31 cellular contexts compared by ENCODE assay signal in the genomic region with DNA sequence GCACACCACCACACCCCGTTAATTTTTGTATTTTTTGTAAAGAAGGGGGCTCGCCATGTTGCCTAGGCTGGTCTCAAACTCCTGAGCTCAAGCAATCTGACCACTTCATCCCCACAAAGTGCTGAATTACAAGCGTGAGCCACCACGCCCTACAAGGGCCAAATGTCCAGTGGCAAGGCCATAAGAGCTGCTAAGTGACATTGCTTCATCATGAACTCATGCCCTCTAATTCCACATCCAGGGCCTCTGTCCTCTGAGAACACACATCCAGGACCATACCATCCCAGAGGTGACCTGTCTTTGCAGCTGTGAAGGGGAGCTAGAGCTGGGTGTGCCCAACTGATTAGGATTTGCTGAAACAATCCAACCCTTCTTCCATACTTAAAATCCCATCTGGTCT. TPM values are rescaled to one million over a fixed set of nuclear protein-coding genes. Genes with fewer than 3 reads are reported as not detected.
"Had no signal": no experiment of that assay in that cellular context is flagged by ENCODE, and none has a peak within 500 bp of the region (broad histone marks: within the 10 kb centered on the region; RNA-seq: fewer than 3 reads in every experiment).

No MANE protein-coding gene starts in this region.

- H3K27ac Mint-ChIP-seq: activated CD4-positive, alpha-beta memory T cell treated with anti-CD3 and anti-CD28 coated beads, Interleukin-2, amount 10 ng/mL, durations not matched to agents 7 days and 5 days; activated CD4-positive, alpha-beta T cell treated with anti-CD3 and anti-CD28 coated beads, Interleukin-2, amount 10 ng/mL, durations not matched to agents 7 days and 5 days; activated naive CD4-positive, alpha-beta T cell treated with anti-CD3 and anti-CD28 coated beads, Interleukin-2, amount 10 ng/mL, durations not matched to agents 7 days and 5 days; activated naive CD4-positive, alpha-beta T cell treated with anti-CD3 and anti-CD28 coated beads, Interleukin-2, amount 50 U/mL, for 72 hours; activated naive CD8-positive, alpha-beta T cell treated with anti-CD3 and anti-CD28 coated beads, Interleukin-2, amount 10 ng/mL, durations not matched to agents 7 days and 5 days; activated T-cell treated with anti-CD3 and anti-CD28 coated beads, Interleukin-2, amount 50 U/mL, for 24 hours; activated T-cell treated with anti-CD3 and anti-CD28 coated beads, Interleukin-2, amount 50 U/mL, for 72 hours; endodermal cell; WTC11 had no signal

- H3K36me3 ChIP-seq: ascending aorta, breast epithelium, cardiac muscle cell, colonic mucosa, gastrocnemius medialis, heart left ventricle had no signal

- H3K4me3 ChIP-seq: ascending aorta, breast epithelium, cardiac muscle cell, colonic mucosa, gastrocnemius medialis, heart left ventricle had no signal

- H3K4me3 Mint-ChIP-seq: activated CD4-positive, alpha-beta memory T cell treated with anti-CD3 and anti-CD28 coated beads, Interleukin-2, amount 10 ng/mL, durations not matched to agents 7 days and 5 days; activated CD4-positive, alpha-beta T cell treated with anti-CD3 and anti-CD28 coated beads, Interleukin-2, amount 10 ng/mL, durations not matched to agents 7 days and 5 days; activated naive CD4-positive, alpha-beta T cell treated with anti-CD3 and anti-CD28 coated beads, Interleukin-2, amount 10 ng/mL, durations not matched to agents 7 days and 5 days; activated naive CD8-positive, alpha-beta T cell treated with anti-CD3 and anti-CD28 coated beads, Interleukin-2, amount 10 ng/mL, durations not matched to agents 7 days and 5 days; activated T-cell treated with anti-CD3 and anti-CD28 coated beads, Interleukin-2, amount 50 U/mL, for 24 hours; activated T-cell treated with anti-CD3 and anti-CD28 coated beads, Interleukin-2, amount 50 U/mL, for 72 hours; brain; endodermal cell; WTC11 had no signal

- H3K27ac ChIP-seq: ascending aorta, breast epithelium, cardiac muscle cell, colonic mucosa, foreskin keratinocyte, gastrocnemius medialis, heart left ventricle, VCaP had no signal

- H3K9me3 Mint-ChIP-seq: activated CD4-positive, alpha-beta memory T cell treated with anti-CD3 and anti-CD28 coated beads, Interleukin-2, amount 10 ng/mL, durations not matched to agents 7 days and 5 days; activated CD4-positive, alpha-beta T cell treated with anti-CD3 and anti-CD28 coated beads, Interleukin-2, amount 10 ng/mL, durations not matched to agents 7 days and 5 days; activated naive CD4-positive, alpha-beta T cell treated with anti-CD3 and anti-CD28 coated beads, Interleukin-2, amount 10 ng/mL, durations not matched to agents 7 days and 5 days; activated naive CD4-positive, alpha-beta T cell treated with anti-CD3 and anti-CD28 coated beads, Interleukin-2, amount 50 U/mL, for 72 hours; activated naive CD8-positive, alpha-beta T cell treated with anti-CD3 and anti-CD28 coated beads, Interleukin-2, amount 10 ng/mL, durations not matched to agents 7 days and 5 days; activated T-cell treated with anti-CD3 and anti-CD28 coated beads, Interleukin-2, amount 50 U/mL, for 24 hours; activated T-cell treated with anti-CD3 and anti-CD28 coated beads, Interleukin-2, amount 50 U/mL, for 72 hours; brain; endodermal cell; WTC11 had no signal

- DNase-seq: activated CD4-positive, alpha-beta memory T cell treated with anti-CD3 and anti-CD28 coated beads, Interleukin-2, amount 10 ng/mL, durations not matched to agents 7 days and 5 days; activated CD4-positive, alpha-beta T cell treated with anti-CD3 and anti-CD28 coated beads for 1 hour; activated CD4-positive, alpha-beta T cell treated with anti-CD3 and anti-CD28 coated beads for 4 hours; activated CD4-positive, alpha-beta T cell treated with anti-CD3 and anti-CD28 coated beads, Interleukin-2, amount 10 ng/mL, durations not matched to agents 7 days and 5 days; activated CD4-positive, alpha-beta T cell treated with anti-CD3 and anti-CD28 coated beads, Interleukin-2, amount 50 U/mL, for 4 hours; activated CD8-positive, alpha-beta memory T cell treated with anti-CD3 and anti-CD28 coated beads, Interleukin-2, amount 50 U/mL, for 48 hours; activated gamma-delta T cell; activated naive CD4-positive, alpha-beta T cell; activated naive CD4-positive, alpha-beta T cell treated with anti-CD3 and anti-CD28 coated beads, Interleukin-2, amount 10 ng/mL, durations not matched to agents 7 days and 5 days; activated naive CD8-positive, alpha-beta T cell treated with anti-CD3 and anti-CD28 coated beads, Interleukin-2, amount 10 ng/mL, durations not matched to agents 7 days and 5 days; activated T-cell treated with anti-CD3 and anti-CD28 coated beads for 4 hours; activated T-cell treated with anti-CD3 and anti-CD28 coated beads, Interleukin-2, amount 50 U/mL, for 24 hours; activated T-cell treated with anti-CD3 and anti-CD28 coated beads, Interleukin-2, amount 50 U/mL, for 72 hours; central memory CD4-positive, alpha-beta T cell; cerebellar nuclear complex; colonic mucosa; effector memory CD4-positive, alpha-beta T cell; endodermal cell; foreskin keratinocyte; gastrocnemius medialis; glutamatergic neuron; heart left ventricle had no signal

- H3K9me3 ChIP-seq: ascending aorta, breast epithelium, colonic mucosa, gastrocnemius medialis, heart left ventricle had no signal

- H3K4me1 Mint-ChIP-seq: activated CD4-positive, alpha-beta memory T cell treated with anti-CD3 and anti-CD28 coated beads, Interleukin-2, amount 10 ng/mL, durations not matched to agents 7 days and 5 days had no signal

- H3K4me1 ChIP-seq: ascending aorta, breast epithelium, colonic mucosa, gastrocnemius medialis had no signal

- H3K27me3 ChIP-seq: ascending aorta, breast epithelium, cardiac muscle cell, colonic mucosa, foreskin keratinocyte, gastrocnemius medialis, heart left ventricle had no signal

- H3K36me3 Mint-ChIP-seq: activated naive CD4-positive, alpha-beta T cell treated with anti-CD3 and anti-CD28 coated beads, Interleukin-2, amount 10 ng/mL, durations not matched to agents 7 days and 5 days; activated naive CD4-positive, alpha-beta T cell treated with anti-CD3 and anti-CD28 coated beads, Interleukin-2, amount 50 U/mL, for 72 hours; activated naive CD8-positive, alpha-beta T cell treated with anti-CD3 and anti-CD28 coated beads, Interleukin-2, amount 10 ng/mL, durations not matched to agents 7 days and 5 days; brain; WTC11 had no signal

- ATAC-seq: activated naive CD4-positive, alpha-beta T cell treated with anti-CD3 and anti-CD28 coated beads, Interleukin-2, amount 50 U/mL, for 72 hours; activated T-cell treated with anti-CD3 and anti-CD28 coated beads, Interleukin-2, amount 50 U/mL, for 72 hours; esophagus mucosa; foreskin keratinocyte; gastrocnemius medialis; heart left ventricle; WTC11 had no signal

RNA-seq across cellular contexts. Expression of gene MEIOC, which starts 25.6 kb away (rescaled TPM):
- total RNA-seq: activated naive CD8-positive, alpha-beta T cell treated with anti-CD3 and anti-CD28 coated beads, Interleukin-2, amount 10 ng/mL, durations not matched to agents 7 days and 5 days; ascending aorta; colonic mucosa; dermis microvascular lymphatic vessel endothelial cell; esophagus mucosa; gastrocnemius medialis; heart left ventricle had no signal
